ENCODE assay signal across 29 cellular contexts in the genomic region with DNA sequence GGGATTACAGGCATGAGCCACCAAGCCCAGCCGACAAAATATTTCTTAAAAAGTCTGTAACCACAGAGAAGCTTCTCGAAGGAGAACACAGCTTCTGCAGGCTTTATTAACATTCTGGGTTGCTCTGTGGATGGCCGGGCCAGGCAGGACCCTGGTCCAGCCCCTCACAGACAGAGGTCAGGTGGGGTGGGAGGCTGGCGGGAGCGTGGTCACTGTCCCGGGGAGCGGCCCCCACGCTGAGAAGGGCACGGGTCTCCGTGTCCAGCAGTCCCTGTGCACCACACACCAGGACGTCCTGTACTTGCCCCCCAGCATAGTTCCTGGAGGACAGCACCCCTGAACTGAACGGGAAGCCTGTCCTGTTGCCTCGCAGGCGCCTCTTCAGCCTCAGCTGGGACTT. TPM values are rescaled to one million over a fixed set of nuclear protein-coding genes. Genes with fewer than 3 reads are reported as not detected.
"Had no signal": no experiment of that assay in that cellular context is flagged by ENCODE, and none has a peak within 500 bp of the region (broad histone marks: within the 10 kb centered on the region; RNA-seq: fewer than 3 reads in every experiment).

No MANE protein-coding gene starts in this region.

- H3K36me3 ChIP-seq: breast epithelium, cardiac muscle cell had no signal

- ATAC-seq: activated CD8-positive, alpha-beta T cell treated with anti-CD3 and anti-CD28 coated beads for 36 hours; activated naive CD4-positive, alpha-beta T cell treated with anti-CD3 and anti-CD28 coated beads, Interleukin-2, amount 50 U/mL, for 72 hours; activated T-cell treated with anti-CD3 and anti-CD28 coated beads, Interleukin-2, amount 50 U/mL, for 4 hours; activated T-helper 17 cell treated with anti-CD3 and anti-CD28 coated beads, Interleukin-2, amount 50 U/mL, for 72 hours; effector memory CD8-positive, alpha-beta T cell; foreskin keratinocyte; gastrocnemius medialis; heart left ventricle; WTC11 had no signal

- H3K4me3 ChIP-seq: ascending aorta, breast epithelium, cardiac muscle cell, colonic mucosa, dorsolateral prefrontal cortex, esophagus muscularis mucosa, gastrocnemius medialis, heart left ventricle had no signal

- H3K27me3 ChIP-seq: ascending aorta, breast epithelium, cardiac muscle cell, colonic mucosa, dorsolateral prefrontal cortex, esophagus muscularis mucosa, foreskin keratinocyte, gastrocnemius medialis, heart left ventricle had no signal

- H3K4me1 ChIP-seq: ascending aorta, breast epithelium, esophagus muscularis mucosa, gastrocnemius medialis, heart left ventricle had no signal

- DNase-seq: activated CD4-positive, alpha-beta T cell treated with anti-CD3 and anti-CD28 coated beads for 48 hours; activated CD4-positive, alpha-beta T cell treated with anti-CD3 and anti-CD28 coated beads, Interleukin-2, amount 50 U/mL, for 1 hour; activated CD4-positive, alpha-beta T cell treated with anti-CD3 and anti-CD28 coated beads, Interleukin-2, amount 50 U/mL, for 48 hours; activated CD8-positive, alpha-beta memory T cell treated with anti-CD3 and anti-CD28 coated beads for 24 hours; activated CD8-positive, alpha-beta T cell treated with anti-CD3 and anti-CD28 coated beads for 36 hours; activated effector memory CD4-positive, alpha-beta T cell treated with Interleukin-2 at 50 U/mL for 16 hours; activated naive CD4-positive, alpha-beta T cell treated with anti-CD3 and anti-CD28 coated beads for 36 hours; activated naive CD8-positive, alpha-beta T cell treated with anti-CD3 and anti-CD28 coated beads, Interleukin-2, amount 10 ng/mL, durations not matched to agents 7 days and 5 days; activated T-cell treated with anti-CD3 and anti-CD28 coated beads, Interleukin-2, amount 50 U/mL, for 4 hours; central memory CD4-positive, alpha-beta T cell; cerebellar nuclear complex; colonic mucosa; dorsolateral prefrontal cortex; effector CD4-positive, alpha-beta T cell; effector memory CD8-positive, alpha-beta T cell; erythroblast; foreskin keratinocyte; gastrocnemius medialis; glutamatergic neuron; heart left ventricle; T-helper 2 cell had no signal

- H3K27ac ChIP-seq: ascending aorta, breast epithelium, cardiac muscle cell, colonic mucosa, esophagus muscularis mucosa, foreskin keratinocyte, gastrocnemius medialis, heart left ventricle had no signal

- H3K9me3 ChIP-seq: ascending aorta, breast epithelium, colonic mucosa, esophagus muscularis mucosa, gastrocnemius medialis, heart left ventricle had no signal

RNA-seq across cellular contexts. Expression of a gene that starts 19.4 kb away (rescaled TPM):
- total RNA-seq: ascending aorta, foreskin keratinocyte, gastrocnemius medialis had no signal

RNA-seq across cellular contexts. Expression of a gene that starts 29.4 kb away (rescaled TPM):
- total RNA-seq: activated CD8-positive, alpha-beta T cell treated with anti-CD3 and anti-CD28 coated beads for 36 hours; activated naive CD4-positive, alpha-beta T cell treated with anti-CD3 and anti-CD28 coated beads for 36 hours; activated naive CD4-positive, alpha-beta T cell treated with anti-CD3 and anti-CD28 coated beads, Interleukin-2, amount 50 U/mL, for 72 hours; activated naive CD8-positive, alpha-beta T cell treated with anti-CD3 and anti-CD28 coated beads, Interleukin-2, amount 10 ng/mL, durations not matched to agents 7 days and 5 days; activated T-cell treated with anti-CD3 and anti-CD28 coated beads, Interleukin-2, amount 50 U/mL, for 4 hours; activated T-helper 17 cell treated with anti-CD3 and anti-CD28 coated beads, Interleukin-2, amount 50 U/mL, for 72 hours; ascending aorta; breast epithelium; esophagus muscularis mucosa; foreskin keratinocyte; gastrocnemius medialis; T-helper 1 cell treated with Interleukin-12 subunit alpha and Interleukin-12 subunit beta and Interleukin-4 antibody, amounts not matched to agents 30 ng/mL and 1 ng/mL, for 36 hours had no signal
- polyA plus RNA-seq: foreskin keratinocyte, heart left ventricle had no signal

RNA-seq across cellular contexts. Expression of a gene that starts 31.7 kb away (rescaled TPM):
- total RNA-seq: activated CD8-positive, alpha-beta T cell treated with anti-CD3 and anti-CD28 coated beads for 36 hours; activated naive CD4-positive, alpha-beta T cell treated with anti-CD3 and anti-CD28 coated beads for 36 hours; activated naive CD4-positive, alpha-beta T cell treated with anti-CD3 and anti-CD28 coated beads, Interleukin-2, amount 50 U/mL, for 72 hours; activated naive CD8-positive, alpha-beta T cell treated with anti-CD3 and anti-CD28 coated beads, Interleukin-2, amount 10 ng/mL, durations not matched to agents 7 days and 5 days; activated T-cell treated with anti-CD3 and anti-CD28 coated beads, Interleukin-2, amount 50 U/mL, for 4 hours; activated T-helper 17 cell treated with anti-CD3 and anti-CD28 coated beads, Interleukin-2, amount 50 U/mL, for 72 hours; dorsolateral prefrontal cortex; foreskin keratinocyte; heart left ventricle; T-helper 1 cell treated with Interleukin-12 subunit alpha and Interleukin-12 subunit beta and Interleukin-4 antibody, amounts not matched to agents 30 ng/mL and 1 ng/mL, for 36 hours had no signal
- polyA plus RNA-seq: foreskin keratinocyte had no signal
